Comparison of ENCODE assay signal across 1 cellular context in genomic region chr15:65414841-65415621, GRCh38.
TF ChIP-seq lines count a peak whose summit lies in the region.

No MANE protein-coding gene starts in this region.

TF ChIP-seq in WTC11, 78 proteins besides CTCF, POLR2A, EP300 and RAD21 (continued from another document and continues in another):
- TF ChIP-seq AR (CRISPR knock-in tag; IDR thresholded peaks at IDR 0.05) (no peak), ZNF121 (CRISPR knock-in tag; IDR thresholded peaks at IDR 0.05) (no peak), ZNF263 (CRISPR knock-in tag; IDR thresholded peaks at IDR 0.05; ENCODE audit: low read depth) (no peak), PRRX2 (CRISPR knock-in tag; IDR thresholded peaks at IDR 0.05) (0 out of 2 replicates have a peak, but pooled peaks have one; percentile 67), TP53 (CRISPR knock-in tag; IDR thresholded peaks at IDR 0.05) (peak; percentile 32; the same call in 1 of the 2 replicates), RELA (CRISPR knock-in tag; IDR thresholded peaks at IDR 0.05; ENCODE audit: borderline replicate concordance) (no peak), MLX (CRISPR knock-in tag; IDR thresholded peaks at IDR 0.05) (no peak), TEAD1 (CRISPR knock-in tag; IDR thresholded peaks at IDR 0.05) (peak; percentile 52; the same call in 1 of the 2 replicates), MAX (CRISPR knock-in tag; IDR thresholded peaks at IDR 0.05) (no peak; the same call in 1 of the 2 replicates), SMAD4 (CRISPR knock-in tag; IDR thresholded peaks at IDR 0.05) (no peak), MXD4 (CRISPR knock-in tag; IDR thresholded peaks at IDR 0.05; ENCODE audit: borderline replicate concordance) (no peak), PREB (CRISPR knock-in tag; IDR thresholded peaks at IDR 0.05; ENCODE audit: borderline replicate concordance) (no peak), OVOL2 (CRISPR knock-in tag; IDR thresholded peaks at IDR 0.05; ENCODE audit: borderline replicate concordance) (no peak), GTF2I (CRISPR knock-in tag; conservative IDR thresholded peaks at IDR 0.05) (no peak), ZNF423 (CRISPR knock-in tag; IDR thresholded peaks at IDR 0.05) (peak; percentile 98), NR1H2 (CRISPR knock-in tag; IDR thresholded peaks at IDR 0.05) (no peak), TEAD4 (CRISPR knock-in tag; IDR thresholded peaks at IDR 0.05) (no peak), STAT6 (CRISPR knock-in tag; conservative IDR thresholded peaks at IDR 0.05; ENCODE audit: low read depth) (no peak), FOXP1 (CRISPR knock-in tag; IDR thresholded peaks at IDR 0.05; ENCODE audit: borderline replicate concordance) (no peak), FOXK1 (CRISPR knock-in tag; IDR thresholded peaks at IDR 0.05) (peak; percentile 56; the same call in 1 of the 2 replicates), ZNF281 (CRISPR knock-in tag; IDR thresholded peaks at IDR 0.05) (peak; percentile 93), FOXP4 (CRISPR knock-in tag; IDR thresholded peaks at IDR 0.05) (peak; percentile 85; the same call in 1 of the 2 replicates)
- TF ChIP-seq, protein P1, sequence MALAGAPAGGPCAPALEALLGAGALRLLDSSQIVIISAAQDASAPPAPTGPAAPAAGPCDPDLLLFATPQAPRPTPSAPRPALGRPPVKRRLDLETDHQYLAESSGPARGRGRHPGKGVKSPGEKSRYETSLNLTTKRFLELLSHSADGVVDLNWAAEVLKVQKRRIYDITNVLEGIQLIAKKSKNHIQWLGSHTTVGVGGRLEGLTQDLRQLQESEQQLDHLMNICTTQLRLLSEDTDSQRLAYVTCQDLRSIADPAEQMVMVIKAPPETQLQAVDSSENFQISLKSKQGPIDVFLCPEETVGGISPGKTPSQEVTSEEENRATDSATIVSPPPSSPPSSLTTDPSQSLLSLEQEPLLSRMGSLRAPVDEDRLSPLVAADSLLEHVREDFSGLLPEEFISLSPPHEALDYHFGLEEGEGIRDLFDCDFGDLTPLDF (CRISPR knock-in tag; IDR thresholded peaks at IDR 0.05), result no peak
- TF ChIP-seq, protein P2, sequence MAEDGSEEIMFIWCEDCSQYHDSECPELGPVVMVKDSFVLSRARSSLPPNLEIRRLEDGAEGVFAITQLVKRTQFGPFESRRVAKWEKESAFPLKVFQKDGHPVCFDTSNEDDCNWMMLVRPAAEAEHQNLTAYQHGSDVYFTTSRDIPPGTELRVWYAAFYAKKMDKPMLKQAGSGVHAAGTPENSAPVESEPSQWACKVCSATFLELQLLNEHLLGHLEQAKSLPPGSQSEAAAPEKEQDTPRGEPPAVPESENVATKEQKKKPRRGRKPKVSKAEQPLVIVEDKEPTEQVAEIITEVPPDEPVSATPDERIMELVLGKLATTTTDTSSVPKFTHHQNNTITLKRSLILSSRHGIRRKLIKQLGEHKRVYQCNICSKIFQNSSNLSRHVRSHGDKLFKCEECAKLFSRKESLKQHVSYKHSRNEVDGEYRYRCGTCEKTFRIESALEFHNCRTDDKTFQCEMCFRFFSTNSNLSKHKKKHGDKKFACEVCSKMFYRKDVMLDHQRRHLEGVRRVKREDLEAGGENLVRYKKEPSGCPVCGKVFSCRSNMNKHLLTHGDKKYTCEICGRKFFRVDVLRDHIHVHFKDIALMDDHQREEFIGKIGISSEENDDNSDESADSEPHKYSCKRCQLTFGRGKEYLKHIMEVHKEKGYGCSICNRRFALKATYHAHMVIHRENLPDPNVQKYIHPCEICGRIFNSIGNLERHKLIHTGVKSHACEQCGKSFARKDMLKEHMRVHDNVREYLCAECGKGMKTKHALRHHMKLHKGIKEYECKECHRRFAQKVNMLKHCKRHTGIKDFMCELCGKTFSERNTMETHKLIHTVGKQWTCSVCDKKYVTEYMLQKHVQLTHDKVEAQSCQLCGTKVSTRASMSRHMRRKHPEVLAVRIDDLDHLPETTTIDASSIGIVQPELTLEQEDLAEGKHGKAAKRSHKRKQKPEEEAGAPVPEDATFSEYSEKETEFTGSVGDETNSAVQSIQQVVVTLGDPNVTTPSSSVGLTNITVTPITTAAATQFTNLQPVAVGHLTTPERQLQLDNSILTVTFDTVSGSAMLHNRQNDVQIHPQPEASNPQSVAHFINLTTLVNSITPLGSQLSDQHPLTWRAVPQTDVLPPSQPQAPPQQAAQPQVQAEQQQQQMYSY (CRISPR knock-in tag; IDR thresholded peaks at IDR 0.05), result no peak
- TF ChIP-seq, protein P3, sequence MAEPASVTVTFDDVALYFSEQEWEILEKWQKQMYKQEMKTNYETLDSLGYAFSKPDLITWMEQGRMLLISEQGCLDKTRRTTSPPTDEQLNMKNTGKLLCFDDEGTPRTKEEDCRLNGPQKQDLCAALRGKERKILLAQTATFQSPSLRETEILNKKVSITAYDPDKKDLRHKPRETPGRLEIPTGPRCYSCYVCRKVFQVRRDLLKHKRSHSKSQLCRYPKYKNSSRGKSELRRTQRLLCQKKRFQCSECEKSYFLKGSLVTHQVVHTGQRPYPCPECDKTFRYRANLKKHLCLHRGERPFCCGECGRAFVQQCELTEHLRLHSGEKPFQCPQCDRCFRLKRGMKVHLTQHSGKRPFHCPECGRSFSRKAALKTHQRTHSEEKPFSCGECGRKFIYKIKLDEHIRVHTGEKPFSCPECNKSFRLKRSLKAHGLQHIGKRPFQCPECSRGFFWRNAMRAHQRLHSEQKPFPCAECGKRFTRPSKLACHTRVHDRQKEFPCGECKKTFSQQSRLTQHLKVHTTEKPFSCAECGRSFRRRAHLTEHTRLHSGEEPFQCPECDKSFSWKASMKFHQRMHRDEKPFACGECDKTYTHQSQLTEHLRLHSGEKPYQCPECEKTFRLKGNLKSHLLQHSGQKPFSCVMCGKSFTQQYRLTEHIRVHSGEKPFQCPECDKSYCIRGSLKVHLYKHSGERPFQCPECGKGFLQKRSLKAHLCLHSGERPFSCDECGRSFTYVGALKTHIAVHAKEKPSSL (CRISPR knock-in tag; conservative IDR thresholded peaks at IDR 0.05), result no peak
- TF ChIP-seq, protein P4, sequence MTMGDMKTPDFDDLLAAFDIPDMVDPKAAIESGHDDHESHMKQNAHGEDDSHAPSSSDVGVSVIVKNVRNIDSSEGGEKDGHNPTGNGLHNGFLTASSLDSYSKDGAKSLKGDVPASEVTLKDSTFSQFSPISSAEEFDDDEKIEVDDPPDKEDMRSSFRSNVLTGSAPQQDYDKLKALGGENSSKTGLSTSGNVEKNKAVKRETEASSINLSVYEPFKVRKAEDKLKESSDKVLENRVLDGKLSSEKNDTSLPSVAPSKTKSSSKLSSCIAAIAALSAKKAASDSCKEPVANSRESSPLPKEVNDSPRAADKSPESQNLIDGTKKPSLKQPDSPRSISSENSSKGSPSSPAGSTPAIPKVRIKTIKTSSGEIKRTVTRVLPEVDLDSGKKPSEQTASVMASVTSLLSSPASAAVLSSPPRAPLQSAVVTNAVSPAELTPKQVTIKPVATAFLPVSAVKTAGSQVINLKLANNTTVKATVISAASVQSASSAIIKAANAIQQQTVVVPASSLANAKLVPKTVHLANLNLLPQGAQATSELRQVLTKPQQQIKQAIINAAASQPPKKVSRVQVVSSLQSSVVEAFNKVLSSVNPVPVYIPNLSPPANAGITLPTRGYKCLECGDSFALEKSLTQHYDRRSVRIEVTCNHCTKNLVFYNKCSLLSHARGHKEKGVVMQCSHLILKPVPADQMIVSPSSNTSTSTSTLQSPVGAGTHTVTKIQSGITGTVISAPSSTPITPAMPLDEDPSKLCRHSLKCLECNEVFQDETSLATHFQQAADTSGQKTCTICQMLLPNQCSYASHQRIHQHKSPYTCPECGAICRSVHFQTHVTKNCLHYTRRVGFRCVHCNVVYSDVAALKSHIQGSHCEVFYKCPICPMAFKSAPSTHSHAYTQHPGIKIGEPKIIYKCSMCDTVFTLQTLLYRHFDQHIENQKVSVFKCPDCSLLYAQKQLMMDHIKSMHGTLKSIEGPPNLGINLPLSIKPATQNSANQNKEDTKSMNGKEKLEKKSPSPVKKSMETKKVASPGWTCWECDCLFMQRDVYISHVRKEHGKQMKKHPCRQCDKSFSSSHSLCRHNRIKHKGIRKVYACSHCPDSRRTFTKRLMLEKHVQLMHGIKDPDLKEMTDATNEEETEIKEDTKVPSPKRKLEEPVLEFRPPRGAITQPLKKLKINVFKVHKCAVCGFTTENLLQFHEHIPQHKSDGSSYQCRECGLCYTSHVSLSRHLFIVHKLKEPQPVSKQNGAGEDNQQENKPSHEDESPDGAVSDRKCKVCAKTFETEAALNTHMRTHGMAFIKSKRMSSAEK (CRISPR knock-in tag; IDR thresholded peaks at IDR 0.05; ENCODE audit: borderline replicate concordance), result peak; percentile 3; the same call in 1 of the 2 replicates
